Comparison of ENCODE assay signal across 16 cellular contexts in genomic region chr22:27774200-27774599, GRCh38.
"Had no signal": no experiment of that assay in that cellular context is flagged by ENCODE, and none has a peak within 500 bp of the region (broad histone marks: within the 10 kb centered on the region; RNA-seq: fewer than 3 reads in every experiment).

No MANE protein-coding gene starts in this region.

- H3K4me1 ChIP-seq: pancreas had no signal

- H3K27ac Mint-ChIP-seq: activated naive CD4-positive, alpha-beta T cell treated with anti-CD3 and anti-CD28 coated beads for 36 hours; activated naive CD8-positive, alpha-beta T cell treated with anti-CD3 and anti-CD28 coated beads, Interleukin-2, amount 50 U/mL, for 24 hours; nephron progenitor cell; type B pancreatic cell had no signal

- H3K36me3 Mint-ChIP-seq: type B pancreatic cell had no signal

- H3K27me3 ChIP-seq: pancreas had no signal

- H3K4me1 Mint-ChIP-seq: activated naive CD8-positive, alpha-beta T cell treated with anti-CD3 and anti-CD28 coated beads, Interleukin-2, amount 50 U/mL, for 24 hours had no signal

- H3K36me3 ChIP-seq: pancreas had no signal

- H3K4me3 Mint-ChIP-seq: activated naive CD4-positive, alpha-beta T cell treated with anti-CD3 and anti-CD28 coated beads for 36 hours; activated naive CD8-positive, alpha-beta T cell treated with anti-CD3 and anti-CD28 coated beads, Interleukin-2, amount 50 U/mL, for 24 hours; nephron progenitor cell; type B pancreatic cell had no signal

- H3K4me3 ChIP-seq: pancreas had no signal

- DNase-seq: activated CD4-positive, CD25-positive, alpha-beta regulatory T cell treated with anti-CD3 and anti-CD28 coated beads, Interleukin-2, amount 50 U/mL, for 72 hours; activated naive CD4-positive, alpha-beta T cell treated with anti-CD3 and anti-CD28 coated beads for 36 hours; activated naive CD8-positive, alpha-beta T cell treated with anti-CD3 and anti-CD28 coated beads, Interleukin-2, amount 50 U/mL, for 24 hours; activated T-cell treated with anti-CD3 and anti-CD28 coated beads for 4 hours; aorta; glutamatergic neuron; hypothalamus; kidney glomerular epithelial cell; nephron progenitor cell; pancreas; stimulated activated CD4-positive, alpha-beta T cell treated with anti-CD3 and anti-CD28 coated beads, Interleukin-15, amount 100 ng/mL, for 24 hours; stimulated activated CD4-positive, alpha-beta T cell treated with anti-CD3 and anti-CD28 coated beads, Interleukin-4, amount 100 ng/mL, for 24 hours; stimulated activated naive CD8-positive, alpha-beta T cell treated with anti-CD3 and anti-CD28 coated beads, Interleukin-15, Interleukin-2, amounts not matched to agents 100 U/mL and 50 U/mL, for 24 hours; T-helper 9 cell had no signal

- H3K9me3 Mint-ChIP-seq: activated naive CD4-positive, alpha-beta T cell treated with anti-CD3 and anti-CD28 coated beads for 36 hours; activated naive CD8-positive, alpha-beta T cell treated with anti-CD3 and anti-CD28 coated beads, Interleukin-2, amount 50 U/mL, for 24 hours; nephron progenitor cell; type B pancreatic cell had no signal

- H3K9me3 ChIP-seq: pancreas had no signal

- ATAC-seq: activated naive CD8-positive, alpha-beta T cell treated with anti-CD3 and anti-CD28 coated beads, Interleukin-2, amount 50 U/mL, for 24 hours; esophagus mucosa; pancreas; stimulated activated naive CD8-positive, alpha-beta T cell treated with anti-CD3 and anti-CD28 coated beads, Interleukin-15, Interleukin-2, amounts not matched to agents 100 U/mL and 50 U/mL, for 24 hours had no signal

- H3K27ac ChIP-seq: pancreas had no signal
